ENCODE assay signal across 20 cellular contexts in the genomic region with DNA sequence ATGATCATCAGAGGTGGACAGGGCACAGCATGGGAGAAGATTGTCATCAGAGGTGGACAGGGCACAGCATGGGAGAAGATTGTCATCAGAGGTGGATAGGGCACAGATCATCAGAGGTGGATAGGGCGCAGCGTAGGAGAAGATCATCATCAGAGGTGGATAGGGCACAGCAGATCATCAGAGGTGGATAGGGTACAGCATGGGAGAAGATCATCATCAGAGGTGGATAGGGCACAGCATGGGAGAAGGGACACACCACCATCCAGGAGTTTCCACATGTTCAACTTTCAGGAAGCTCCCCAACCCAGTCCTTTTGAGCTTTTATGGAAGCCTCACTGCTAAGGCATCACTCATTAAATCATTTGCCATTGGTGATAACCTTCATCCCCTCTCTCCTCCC.
"Had no signal": no experiment of that assay in that cellular context is flagged by ENCODE, and none has a peak within 500 bp of the region (broad histone marks: within the 10 kb centered on the region; RNA-seq: fewer than 3 reads in every experiment).

No MANE protein-coding gene starts in this region.

- H3K9ac ChIP-seq: parathyroid adenoma had no signal

- DNase-seq: effector CD8-positive, alpha-beta T cell; endodermal cell; gastrocnemius medialis; head of caudate nucleus; left ventricle myocardium superior; naive B cell; stimulated activated CD4-positive, alpha-beta T cell treated with anti-CD3 and anti-CD28 coated beads, Interleukin-12 subunit alpha, Interleukin-12 subunit beta, amount 100 ng/mL, for 4 hours; stimulated activated CD4-positive, alpha-beta T cell treated with anti-CD3 and anti-CD28 coated beads, Interleukin-1b, Interleukin-23, amount 100 ng/mL, for 48 hours; stimulated activated CD4-positive, alpha-beta T cell treated with anti-CD3 and anti-CD28 coated beads, Interleukin-4, amount 100 ng/mL, for 1 hour; stimulated activated CD8-positive, alpha-beta memory T cell treated with anti-CD3 and anti-CD28 coated beads, Interleukin-4, amount 100 ng/mL, for 48 hours; stimulated activated naive CD8-positive, alpha-beta T cell treated with anti-CD3 and anti-CD28 coated beads, Interleukin-15, Interleukin-2, amounts not matched to agents 100 U/mL and 50 U/mL, for 24 hours; trophoblast cell had no signal

- ATAC-seq: esophagus mucosa; gastrocnemius medialis; left ventricle myocardium superior; sciatic nerve; stimulated activated naive CD8-positive, alpha-beta T cell treated with anti-CD3 and anti-CD28 coated beads, Interleukin-15, Interleukin-2, amounts not matched to agents 100 U/mL and 50 U/mL, for 24 hours had no signal

- H3K4me1 ChIP-seq: gastrocnemius medialis had no signal

- H3K27me3 ChIP-seq: gastrocnemius medialis had no signal

- H3K9me3 ChIP-seq: gastrocnemius medialis had no signal

- FAIRE-seq: colon, keratinocyte had no signal

- H3K4me2 ChIP-seq: smooth muscle cell had no signal

- H3K27ac ChIP-seq: epithelial cell of prostate, gastrocnemius medialis, parathyroid adenoma had no signal

- H3K36me3 ChIP-seq: gastrocnemius medialis had no signal

- H2AFZ ChIP-seq: parathyroid adenoma had no signal

- H3K4me3 ChIP-seq: gastrocnemius medialis, lung, smooth muscle cell had no signal
